In genomic region chr16:87387942-87388817, GRCh38 we compare ENCODE assay signal across 8 cellular contexts. TPM values are rescaled to one million over a fixed set of nuclear protein-coding genes. Genes with fewer than 3 reads are reported as not detected.
DNase-seq lines count a peak whose midpoint lies in the region; ATAC-seq and TF ChIP-seq lines count a peak whose summit lies in the region.

No MANE protein-coding gene starts in this region.

- intact Hi-C loops in dendritic cell treated with granulocyte-macrophage colony-stimulating factor and Interleukin-4, amounts not matched to agents 40 ng/mL and 50 ng/mL, for 4 days (cut with micrococcal nuclease) = loop anchor here (10.0 kb wide), 1 partner anchor 377 kb away; the partner anchor contains the start of gene KLHDC4

- peak overlapping the region; percentile 99 for H3K27ac Mint-ChIP-seq in dendritic cell treated with granulocyte-macrophage colony-stimulating factor and Interleukin-4, amounts not matched to agents 40 ng/mL and 50 ng/mL, for 4 days

- H3K27ac ChIP-seq in C4-2B = peak overlapping the region; percentile 29

- no peak for TF ChIP-seq CTCF in C4-2B (conservative IDR thresholded peaks at IDR 0.05)

- H3K27me3 Mint-ChIP-seq in dendritic cell treated with granulocyte-macrophage colony-stimulating factor and Interleukin-4, amounts not matched to agents 40 ng/mL and 50 ng/mL, for 4 days = no peaks in the 10 kb centered on the region

- DNase-seq in NCI-H748 (lab: John Stamatoyannopoulos, UW; ENCODE audit: unreplicated experiment) (peak; percentile 98), left lobe of liver (ENCODE audit: low spot score) (peak; percentile 95)
- DNase-seq in activated CD4-positive, alpha-beta T cell treated with anti-CD3 and anti-CD28 coated beads, Interleukin-2, amount 50 U/mL, for 1 hour = peak; percentile 79
- peak; percentile 81 for DNase-seq in stimulated activated CD4-positive, alpha-beta T cell treated with anti-CD3 and anti-CD28 coated beads, Interleukin-2, amount 100 ng/mL, for 4 hours (ENCODE audit: low read depth)

- H3K36me3 Mint-ChIP-seq in dendritic cell treated with granulocyte-macrophage colony-stimulating factor and Interleukin-4, amounts not matched to agents 40 ng/mL and 50 ng/mL, for 4 days (ENCODE audit: low read depth) = peaks cover 14% of the 10 kb centered on the region

- ATAC-seq in GM19438 (IDR thresholded peaks at IDR 0.05; ENCODE audit: low read depth, unreplicated experiment) = peak; percentile 42
- peak; percentile 40 for ATAC-seq in HG03565 (IDR thresholded peaks at IDR 0.05; ENCODE audit: unreplicated experiment)
- peak; percentile 65 for ATAC-seq in left lobe of liver

- peaks cover 49% of the 10 kb centered on the region for H3K4me1 Mint-ChIP-seq in dendritic cell treated with granulocyte-macrophage colony-stimulating factor and Interleukin-4, amounts not matched to agents 40 ng/mL and 50 ng/mL, for 4 days (ENCODE audit: low read depth)

- no peaks in the 10 kb centered on the region for H3K9me3 Mint-ChIP-seq in dendritic cell treated with granulocyte-macrophage colony-stimulating factor and Interleukin-4, amounts not matched to agents 40 ng/mL and 50 ng/mL, for 4 days

- peak overlapping the region; percentile 45 for H3K4me3 Mint-ChIP-seq in dendritic cell treated with granulocyte-macrophage colony-stimulating factor and Interleukin-4, amounts not matched to agents 40 ng/mL and 50 ng/mL, for 4 days

RNA-seq across cellular contexts. Expression of gene MAP1LC3B, which starts 4.0 kb away (rescaled TPM):
- total RNA-seq in left lobe of liver = 15.1 TPM

RNA-seq across cellular contexts. Expression of gene FBXO31, which starts 4.6 kb away (rescaled TPM):
- 44.6 TPM for total RNA-seq in left lobe of liver

Comparison
In these comparisons a context has a peak if more than half of its experiments do, and no peak if none do; other contexts are left out.
1. Peak in every context shown above with its lines: DNase-seq, ATAC-seq and H3K27ac ChIP-seq.